Comparison of ENCODE assay signal across 25 cellular contexts in genomic region chr22:46363611-46364321, GRCh38. TPM values are rescaled to one million over a fixed set of nuclear protein-coding genes. Genes with fewer than 3 reads are reported as not detected.
DNase-seq lines count a peak whose midpoint lies in the region; ATAC-seq and TF ChIP-seq lines count a peak whose summit lies in the region.
"Had no signal": no experiment of that assay in that cellular context is flagged by ENCODE, and none has a peak within 500 bp of the region (broad histone marks: within the 10 kb centered on the region; RNA-seq: fewer than 3 reads in every experiment).

No MANE protein-coding gene starts in this region.

- no peaks in the 10 kb centered on the region for H3K79me2 ChIP-seq in osteoblast (ENCODE audit: insufficient read depth, low read length)

- intact Hi-C loops in uterus (cut with DNase I; ENCODE audit: low total_unique reads): loop anchor here (10.0 kb wide), 1 partner anchor 181 kb away; no protein-coding TSS in a partner anchor

- peak overlapping the region in 10 of 11 experiments; percentile 41 to 95 (median 90); a peak in 18 of 22 replicates for H3K4me2 ChIP-seq in BLaER1 treated with 17β-estradiol and CSF1 and Interleukin-3, amounts not matched to agents 10 nM and 100 nM
- H3K4me2 ChIP-seq in osteoblast (ENCODE audit: insufficient read depth, low read length): no peak overlapping the region
- H3K4me2 ChIP-seq: GM23338, KMS-11 had no signal

- peaks cover 0 to 83% (median 73%) of the 10 kb centered on the region in 11 experiments; a peak in 19 of 22 replicates for H4K20me1 ChIP-seq in BLaER1 treated with 17β-estradiol and CSF1 and Interleukin-3, amounts not matched to agents 10 nM and 100 nM
- no peaks in the 10 kb centered on the region for H4K20me1 ChIP-seq in osteoblast (ENCODE audit: insufficient read depth, low read length)

- TF ChIP-seq CTCF in RWPE2 (IDR thresholded peaks at IDR 0.05; ENCODE audit: poor library complexity, severe bottlenecking): no peak
- TF ChIP-seq CTCF in osteoblast (IDR thresholded peaks at IDR 0.05; ENCODE audit: extremely low read depth, low read depth, low read length): no peak
- TF ChIP-seq CTCF in uterus (IDR thresholded peaks at IDR 0.05): no peak

- peaks cover 32 to 77% (median 67%) of the 10 kb centered on the region in 11 experiments for H3K27me3 ChIP-seq in BLaER1 treated with 17β-estradiol and CSF1 and Interleukin-3, amounts not matched to agents 10 nM and 100 nM
- no peaks in the 10 kb centered on the region for H3K27me3 ChIP-seq in RWPE2 (ENCODE audit: insufficient read depth, poor library complexity, severe bottlenecking)
- peaks cover 10% of the 10 kb centered on the region for H3K27me3 ChIP-seq in osteoblast (ENCODE audit: insufficient read depth, low read length)
- H3K27me3 ChIP-seq in uterus: no peaks in the 10 kb centered on the region
- H3K27me3 ChIP-seq: SJSA1 had no signal

- H3K9ac ChIP-seq in BLaER1 treated with 17β-estradiol and CSF1 and Interleukin-3, amounts not matched to agents 10 nM and 100 nM: no peak overlapping the region
- H3K9ac ChIP-seq: KMS-11 had no signal

- H3K4me3 ChIP-seq in BLaER1 treated with 17β-estradiol and CSF1 and Interleukin-3, amounts not matched to agents 10 nM and 100 nM: no peak overlapping the region; a peak in 1 of 20 replicates
- no peak overlapping the region for H3K4me3 ChIP-seq in RWPE2 (ENCODE audit: severe bottlenecking)
- no peak overlapping the region for H3K4me3 ChIP-seq in osteoblast (ENCODE audit: insufficient read depth, low read length)
- H3K4me3 ChIP-seq in uterus: no peak overlapping the region
- H3K4me3 ChIP-seq: GM23338, SJSA1 had no signal

- no peak for ATAC-seq in RWPE2 (ENCODE audit: low read depth)
- no peak for ATAC-seq in activated CD4-positive, CD25-positive, alpha-beta regulatory T cell treated with anti-CD3 and anti-CD28 coated beads, Interleukin-2, amount 50 U/mL, for 24 hours
- ATAC-seq: GM23338, HCT116, Panc1 had no signal

- H3K4me1 ChIP-seq in BLaER1 treated with 17β-estradiol and CSF1 and Interleukin-3, amounts not matched to agents 10 nM and 100 nM: peaks cover 20 to 61% (median 54%) of the 10 kb centered on the region in 10 experiments
- no peaks in the 10 kb centered on the region for H3K4me1 ChIP-seq in RWPE2 (ENCODE audit: insufficient read depth, poor library complexity, severe bottlenecking)
- H3K4me1 ChIP-seq in osteoblast (ENCODE audit: insufficient read depth, low read length): no peaks in the 10 kb centered on the region
- no peaks in the 10 kb centered on the region for H3K4me1 ChIP-seq in uterus
- H3K4me1 ChIP-seq: SJSA1 had no signal

- no peak overlapping the region for H2AFZ ChIP-seq in osteoblast (ENCODE audit: low read length)
- H2AFZ ChIP-seq: GM23338 had no signal

- H3K9me3 ChIP-seq in BLaER1 treated with 17β-estradiol and CSF1 and Interleukin-3, amounts not matched to agents 10 nM and 100 nM (replicated peaks in 1 of 11): no peaks in the 10 kb centered on the region
- H3K9me3 ChIP-seq in RWPE2 (ENCODE audit: severe bottlenecking) (no peaks in the 10 kb centered on the region), osteoblast (ENCODE audit: low read depth, low read length) (no peaks in the 10 kb centered on the region), uterus (no peaks in the 10 kb centered on the region)
- H3K9me3 ChIP-seq: SJSA1 had no signal

- peaks cover 0 to 15% (median 8%) of the 10 kb centered on the region in 11 experiments; a peak in 9 of 22 replicates for H3K36me3 ChIP-seq in BLaER1 treated with 17β-estradiol and CSF1 and Interleukin-3, amounts not matched to agents 10 nM and 100 nM
- peaks cover 64% of the 10 kb centered on the region for H3K36me3 ChIP-seq in RWPE2 (ENCODE audit: low read depth)
- H3K36me3 ChIP-seq in osteoblast (ENCODE audit: insufficient read depth, low read length): no peaks in the 10 kb centered on the region
- H3K36me3 ChIP-seq in uterus: no peaks in the 10 kb centered on the region
- H3K36me3 ChIP-seq: SJSA1 had no signal

- TF ChIP-seq POLR2A in uterus (IDR thresholded peaks at IDR 0.05): no peak

- no peak overlapping the region for H3K27ac ChIP-seq in BLaER1 treated with 17β-estradiol and CSF1 and Interleukin-3, amounts not matched to agents 10 nM and 100 nM
- H3K27ac ChIP-seq in RWPE2 (ENCODE audit: poor library complexity, severe bottlenecking) (no peak overlapping the region), osteoblast (ENCODE audit: low read depth, low read length) (no peak overlapping the region), uterus (no peak overlapping the region)
- H3K27ac ChIP-seq: 22Rv1, C4-2B, KMS-11, SJSA1 had no signal

- DNase-seq in DMS53 (lab: John Stamatoyannopoulos, UW): peak; percentile 71
- DNase-seq in DMS53 treated with DMSO at 0.1 percent for 48 hours (lab: John Stamatoyannopoulos, UW; ENCODE audit: unreplicated experiment): no peak
- DNase-seq in RWPE2 (ENCODE audit: low spot score): peak; percentile 61
- DNase-seq in osteoblast (ENCODE audit: insufficient read length, low spot score, missing footprints): peak; percentile 68
- no peak for DNase-seq in stimulated activated CD4-positive, alpha-beta T cell treated with anti-CD3 and anti-CD28 coated beads, Interleukin-12 subunit alpha, Interleukin-12 subunit beta, amount 100 ng/mL, for 4 hours
- no peak for DNase-seq in uterus
- DNase-seq: ACHN; CD8-positive, alpha-beta memory T cell; EL; GF-D8; NCI-H1105; NCI-H146; NCI-H2029; NCI-H510A; NCI-H774; SW 1271 had no signal

RNA-seq across cellular contexts. Expression of gene TRMU, which starts 28.3 kb away (rescaled TPM):
- 18.9 and 22.1 TPM in 2 replicates for total RNA-seq in osteoblast
- 10 to 100 TPM; 14.1 to 52.5 (median 31.2) TPM for total RNA-seq in uterus

Comparison
In these comparisons a context has a peak if more than half of its experiments do, and no peak if none do; other contexts are left out.
1. DNase-seq: peak in DMS53 (single experiment), RWPE2 (single experiment) and osteoblast (single experiment); none in DMS53 treated with DMSO at 0.1 percent for 48 hours (single experiment), stimulated activated CD4-positive, alpha-beta T cell treated with anti-CD3 and anti-CD28 coated beads, Interleukin-12 subunit alpha, Interleukin-12 subunit beta, amount 100 ng/mL, for 4 hours (single experiment) and uterus (0 of 2).